In the genomic region with DNA sequence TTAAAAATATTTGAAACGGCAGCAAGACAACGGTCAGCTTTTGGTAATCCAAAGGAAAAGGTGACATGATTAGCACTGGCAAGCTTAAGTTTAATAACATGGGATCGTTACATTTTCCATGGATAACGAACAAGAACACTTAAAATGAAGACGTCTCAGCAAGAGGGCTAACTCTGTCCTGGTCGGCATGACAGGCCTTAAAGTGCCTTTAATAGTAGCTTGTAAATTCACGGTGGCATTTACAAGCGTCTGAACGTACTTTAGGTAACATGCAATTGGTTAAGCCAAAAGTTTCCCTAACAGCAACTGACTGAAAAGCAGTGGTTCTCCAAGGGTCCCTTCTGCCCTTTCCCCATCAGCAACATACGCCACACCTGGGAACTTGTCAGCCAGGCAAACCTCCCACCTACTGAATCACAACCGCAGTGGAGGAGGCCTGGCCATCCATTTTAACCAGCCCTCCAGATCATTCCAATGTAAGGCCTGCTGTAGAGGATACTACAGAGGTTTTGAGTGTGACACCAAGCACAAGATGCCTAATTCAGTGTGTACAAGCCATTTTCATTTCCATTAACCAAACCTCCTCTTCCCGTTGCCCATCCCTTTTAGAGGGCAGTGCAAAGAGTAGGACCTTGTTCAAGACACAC, we compare ENCODE assay signal across 33 cellular contexts. TPM values are rescaled to one million over a fixed set of nuclear protein-coding genes. Genes with fewer than 3 reads are reported as not detected.
"Had no signal": no experiment of that assay in that cellular context is flagged by ENCODE, and none has a peak within 500 bp of the region (broad histone marks: within the 10 kb centered on the region; RNA-seq: fewer than 3 reads in every experiment).

No MANE protein-coding gene starts in this region.

- H3K27ac Mint-ChIP-seq: activated CD4-positive, alpha-beta T cell treated with anti-CD3 and anti-CD28 coated beads for 36 hours; activated CD4-positive, alpha-beta T cell treated with anti-CD3 and anti-CD28 coated beads, Interleukin-2, amount 10 ng/mL, durations not matched to agents 7 days and 5 days; activated CD8-positive, alpha-beta T cell treated with anti-CD3 and anti-CD28 coated beads, Interleukin-2, amount 10 ng/mL, durations not matched to agents 7 days and 5 days; activated naive CD4-positive, alpha-beta T cell treated with anti-CD3 and anti-CD28 coated beads, Interleukin-2, amount 50 U/mL, for 72 hours; activated T-cell treated with anti-CD3 and anti-CD28 coated beads, Interleukin-2, amount 50 U/mL, for 24 hours; activated T-helper 2 cell treated with anti-CD3 and anti-CD28 coated beads, Interferon-gamma antibody, Interleukin-2, Interleukin-4, amounts not matched to agents 10 μg/mL and 5 μg/mL and 100 μg/mL, durations not matched to agents 14 hours and 24 hours and 36 hours; brain; T-helper 1 cell treated with Interleukin-12 subunit alpha and Interleukin-12 subunit beta and Interleukin-4 antibody, amounts not matched to agents 30 μg/mL and 1 μg/mL, for 36 hours; T-helper 2 cell treated with Interferon-gamma antibody and Interleukin-4, amounts not matched to agents 5 μg/mL and 100 μg/mL, for 36 hours; WTC11 had no signal

- H3K27ac ChIP-seq: cardiac muscle cell, SJSA1 had no signal

- H3K9me3 Mint-ChIP-seq: activated CD4-positive, alpha-beta T cell treated with anti-CD3 and anti-CD28 coated beads, Interleukin-2, amount 10 ng/mL, durations not matched to agents 7 days and 5 days; activated naive CD4-positive, alpha-beta T cell treated with anti-CD3 and anti-CD28 coated beads, Interleukin-2, amount 50 U/mL, for 72 hours; activated T-cell treated with anti-CD3 and anti-CD28 coated beads, Interleukin-2, amount 50 U/mL, for 24 hours; activated T-helper 2 cell treated with anti-CD3 and anti-CD28 coated beads, Interferon-gamma antibody, Interleukin-2, Interleukin-4, amounts not matched to agents 10 μg/mL and 5 μg/mL and 100 μg/mL, durations not matched to agents 14 hours and 24 hours and 36 hours; central memory CD8-positive, alpha-beta T cell; T-helper 1 cell treated with Interleukin-12 subunit alpha and Interleukin-12 subunit beta and Interleukin-4 antibody, amounts not matched to agents 30 μg/mL and 1 μg/mL, for 36 hours; T-helper 2 cell treated with Interferon-gamma antibody and Interleukin-4, amounts not matched to agents 5 μg/mL and 100 μg/mL, for 36 hours; WTC11 had no signal

- DNase-seq: activated CD4-positive, alpha-beta T cell treated with anti-CD3 and anti-CD28 coated beads for 36 hours; activated CD4-positive, alpha-beta T cell treated with anti-CD3 and anti-CD28 coated beads, Interleukin-2, amount 10 ng/mL, durations not matched to agents 7 days and 5 days; activated CD4-positive, alpha-beta T cell treated with anti-CD3 and anti-CD28 coated beads, Interleukin-2, amount 50 U/mL, for 48 hours; activated CD8-positive, alpha-beta T cell treated with anti-CD3 and anti-CD28 coated beads, Interleukin-2, amount 10 ng/mL, durations not matched to agents 7 days and 5 days; activated gamma-delta T cell; activated naive CD4-positive, alpha-beta T cell treated with Interleukin-2 at 50 U/mL for 16 hours; activated T-cell treated with anti-CD3 and anti-CD28 coated beads, Interleukin-2, amount 50 U/mL, for 24 hours; anterior cingulate cortex; MM.1S; MV-4-11; NCI-H1092; NCI-H1436 treated with DMSO at 0.1 percent for 48 hours; NCI-H1694 treated with DMSO at 0.1 percent for 48 hours; NCI-H2029; NCI-H2171; NCI-H510A; NCI-H526; NCI-H748 treated with DMSO at 0.1 percent for 48 hours; NK-92 treated with Interleukin-12 subunit alpha and Interleukin-12 subunit beta, amount 100 ng/mL, for 24 hours; SHP77 treated with DMSO at 0.1 percent for 48 hours; SK-N-SH had no signal

- H3K4me3 Mint-ChIP-seq: activated CD4-positive, alpha-beta T cell treated with anti-CD3 and anti-CD28 coated beads for 36 hours; activated CD4-positive, alpha-beta T cell treated with anti-CD3 and anti-CD28 coated beads, Interleukin-2, amount 10 ng/mL, durations not matched to agents 7 days and 5 days; activated CD8-positive, alpha-beta T cell treated with anti-CD3 and anti-CD28 coated beads, Interleukin-2, amount 10 ng/mL, durations not matched to agents 7 days and 5 days; activated T-cell treated with anti-CD3 and anti-CD28 coated beads, Interleukin-2, amount 50 U/mL, for 24 hours; brain; central memory CD8-positive, alpha-beta T cell; T-helper 1 cell treated with Interleukin-12 subunit alpha and Interleukin-12 subunit beta and Interleukin-4 antibody, amounts not matched to agents 30 μg/mL and 1 μg/mL, for 36 hours; T-helper 2 cell treated with Interferon-gamma antibody and Interleukin-4, amounts not matched to agents 5 μg/mL and 100 μg/mL, for 36 hours; WTC11 had no signal

- H3K9me3 ChIP-seq: SJSA1, SK-N-SH had no signal

- H3K9me2 ChIP-seq: SK-N-SH had no signal

- H3K9ac ChIP-seq: SK-N-SH had no signal

- ATAC-seq: activated CD4-positive, alpha-beta T cell treated with anti-CD3 and anti-CD28 coated beads for 36 hours; activated CD4-positive, CD25-positive, alpha-beta regulatory T cell treated with anti-CD3 and anti-CD28 coated beads, Interleukin-2, amount 50 U/mL, for 24 hours; activated CD8-positive, alpha-beta T cell treated with anti-CD3 and anti-CD28 coated beads, Interleukin-2, amount 10 ng/mL, durations not matched to agents 7 days and 5 days; activated naive CD4-positive, alpha-beta T cell treated with anti-CD3 and anti-CD28 coated beads, Interleukin-2, amount 50 U/mL, for 72 hours; WTC11 had no signal

- H3K4me3 ChIP-seq: cardiac muscle cell, SJSA1 had no signal

- FAIRE-seq: TTC549 had no signal

- H3K36me3 ChIP-seq: cardiac muscle cell, SJSA1 had no signal

- H3K4me2 ChIP-seq: SK-N-SH had no signal

- H3K36me3 Mint-ChIP-seq: activated naive CD4-positive, alpha-beta T cell treated with anti-CD3 and anti-CD28 coated beads, Interleukin-2, amount 50 U/mL, for 72 hours; brain; WTC11 had no signal

- H3K27me3 Mint-ChIP-seq: central memory CD8-positive, alpha-beta T cell had no signal

RNA-seq across cellular contexts. Expression of a gene that starts 4.4 kb away (rescaled TPM):
- total RNA-seq: activated T-helper 2 cell treated with anti-CD3 and anti-CD28 coated beads, Interferon-gamma antibody, Interleukin-2, Interleukin-4, amounts not matched to agents 10 μg/mL and 5 μg/mL and 100 μg/mL, durations not matched to agents 14 hours and 24 hours and 36 hours; LHCN-M2 had no signal
- polyA plus RNA-seq: cardiac muscle cell, SK-N-SH had no signal
